ENCODE assay signal across 8 cellular contexts in genomic region chr4:76687730-76688441, GRCh38.
A peak's percentile ranks its signal among the peaks of the same experiment; 100 is the strongest.
DNase-seq lines count a peak whose midpoint lies in the region; TF ChIP-seq lines count a peak whose summit lies in the region.

No MANE protein-coding gene starts in this region.

- H3K79me2 ChIP-seq in MM.1S (ENCODE audit: low read length) (peaks cover 44% of the 10 kb centered on the region), SK-N-SH (ENCODE audit: insufficient read depth) (peaks cover 66% of the 10 kb centered on the region)

- H3K4me1 Mint-ChIP-seq in activated CD4-positive, alpha-beta T cell treated with anti-CD3 and anti-CD28 coated beads, Interleukin-2, amount 10 ng/mL, durations not matched to agents 24 days and 14 days: peaks cover 11% of the 10 kb centered on the region

- POLR2A ChIA-PET in SK-N-SH (lab: Yijun Ruan, JAX): interaction anchor here (2.8 kb wide), 1 partner anchor 107 kb away, joined by 16 read pairs; no protein-coding TSS in a partner anchor

- H3K4me2 ChIP-seq in BLaER1 (peak overlapping the region; percentile 88), MM.1S (ENCODE audit: low read depth, low read length) (peak overlapping the region; percentile 67), SK-N-SH (peak overlapping the region; percentile 91)

- no peaks in the 10 kb centered on the region for H3K27me3 ChIP-seq in BLaER1
- no peaks in the 10 kb centered on the region for H3K27me3 ChIP-seq in MM.1S (replicated peaks; ENCODE audit: insufficient read depth, low read length)
- H3K27me3 ChIP-seq in SK-N-SH (ENCODE audit: insufficient read depth): no peaks in the 10 kb centered on the region
- H3K27me3 ChIP-seq in H7 (ENCODE audit: control insufficient read depth, insufficient read depth, low read length): no peaks in the 10 kb centered on the region

- intact Hi-C loops in activated CD4-positive, alpha-beta T cell treated with anti-CD3 and anti-CD28 coated beads, Interleukin-2, amount 10 ng/mL, durations not matched to agents 24 days and 14 days (cut with micrococcal nuclease): no loop called here

- H3K27ac ChIP-seq in BLaER1: peak overlapping the region; percentile 98
- H3K27ac ChIP-seq in MM.1S (ENCODE audit: low read length): peak overlapping the region; percentile 98
- H3K27ac ChIP-seq in SK-N-SH (ENCODE audit: low read depth in 2 of 2, low read length in 1 of 2): peak overlapping the region; percentile 78 to 99

- H3K9ac ChIP-seq in BLaER1 (peak overlapping the region; percentile 97), MM.1S (ENCODE audit: low read length) (peak overlapping the region; percentile 96), SK-N-SH (peak overlapping the region; percentile 92)

- H4K20me1 ChIP-seq in BLaER1 (no peaks in the 10 kb centered on the region), MM.1S (ENCODE audit: insufficient read depth, low read length) (no peaks in the 10 kb centered on the region), SK-N-SH (ENCODE audit: insufficient read depth) (no peaks in the 10 kb centered on the region)

- TF ChIP-seq RAD21 in SK-N-SH (IDR thresholded peaks at IDR 0.05; ENCODE audit: low read length): peak; percentile 23; the same call in 1 of the 2 replicates

- DNase-seq in MM.1S (peak; percentile 60), SK-N-SH (peak; percentile 52), kidney glomerular epithelial cell (lab: John Stamatoyannopoulos, UW) (peak; percentile 25), activated T-cell treated with anti-CD3 and anti-CD28 coated beads for 4 hours (no peak), H7 (no peak), NCI-H2196 treated with DMSO at 0.1 percent for 48 hours (lab: John Stamatoyannopoulos, UW; ENCODE audit: unreplicated experiment) (no peak)
- DNase-seq in activated CD4-positive, alpha-beta T cell treated with anti-CD3 and anti-CD28 coated beads, Interleukin-2, amount 10 ng/mL, durations not matched to agents 24 days and 14 days: no peak

- H3F3A ChIP-seq in MM.1S (ENCODE audit: insufficient read depth, low read length) (peaks cover 52% of the 10 kb centered on the region), SK-N-SH (replicated peaks; ENCODE audit: insufficient read depth) (peaks cover 15% of the 10 kb centered on the region)

- H3K27ac Mint-ChIP-seq in activated CD4-positive, alpha-beta T cell treated with anti-CD3 and anti-CD28 coated beads, Interleukin-2, amount 10 ng/mL, durations not matched to agents 24 days and 14 days: no peak overlapping the region

- H2AFZ ChIP-seq in MM.1S (ENCODE audit: low read length) (no peak overlapping the region), SK-N-SH (ENCODE audit: low read depth) (0 out of 2 replicates have a peak overlapping the region, but pooled peaks have one; percentile 3)

- no peak for TF ChIP-seq CTCF in MM.1S (IDR thresholded peaks at IDR 0.05; ENCODE audit: low read length)
- no peak for TF ChIP-seq CTCF in SK-N-SH (IDR thresholded peaks at IDR 0.05)

- CTCF ChIA-PET in SK-N-SH (lab: Yijun Ruan, JAX): interaction anchor here (1.2 to 1.4 kb wide), 2 partner anchors 58 to 104 kb away, joined by 4 read pairs; no protein-coding TSS in a partner anchor

- H3K4me3 ChIP-seq in BLaER1 (peak overlapping the region; percentile 84), MM.1S (ENCODE audit: low read length) (peak overlapping the region; percentile 76), SK-N-SH (ENCODE audit: low read depth in 2 of 2, low read length in 1 of 2) (peak overlapping the region; percentile 79 to 81), H7 (ENCODE audit: insufficient read depth, low read depth, low read length) (no peak overlapping the region)

- 0 out of 2 replicates have a peak, but pooled peaks cover 3% of the 10 kb centered on the region for H3K36me3 ChIP-seq in BLaER1
- no peaks in the 10 kb centered on the region for H3K36me3 ChIP-seq in MM.1S (replicated peaks; ENCODE audit: insufficient read depth, low read length)
- H3K36me3 ChIP-seq in SK-N-SH (replicated peaks in 1 of 2; ENCODE audit: control insufficient read depth in 1 of 2, insufficient read depth in 2 of 2, low read length in 1 of 2): peaks cover 3 to 5% of the 10 kb centered on the region in 2 experiments
- H3K36me3 ChIP-seq in H7 (replicated peaks; ENCODE audit: control insufficient read depth, insufficient read depth, low read length): no peaks in the 10 kb centered on the region

- H3K9me3 Mint-ChIP-seq in activated CD4-positive, alpha-beta T cell treated with anti-CD3 and anti-CD28 coated beads, Interleukin-2, amount 10 ng/mL, durations not matched to agents 24 days and 14 days: no peaks in the 10 kb centered on the region

- no peaks in the 10 kb centered on the region for H3K36me3 Mint-ChIP-seq in activated CD4-positive, alpha-beta T cell treated with anti-CD3 and anti-CD28 coated beads, Interleukin-2, amount 10 ng/mL, durations not matched to agents 24 days and 14 days (ENCODE audit: low read depth)

- peak in 1 of 2 experiments; percentile 73; a peak in 1 of 4 replicates for TF ChIP-seq EP300 in SK-N-SH (IDR thresholded peaks at IDR 0.05; ENCODE audit: borderline replicate concordance in 1 of 2, low read depth in 1 of 2, low read length in 1 of 2)

- no peaks in the 10 kb centered on the region for H3K9me3 ChIP-seq in BLaER1
- no peaks in the 10 kb centered on the region for H3K9me3 ChIP-seq in MM.1S (replicated peaks; ENCODE audit: insufficient read depth, low read length)
- no peaks in the 10 kb centered on the region for H3K9me3 ChIP-seq in SK-N-SH

- H3K9me2 ChIP-seq in MM.1S (replicated peaks; ENCODE audit: insufficient read depth, low read length) (no peaks in the 10 kb centered on the region), SK-N-SH (no peaks in the 10 kb centered on the region)

- peaks cover 72% of the 10 kb centered on the region for H3K27me3 Mint-ChIP-seq in activated CD4-positive, alpha-beta T cell treated with anti-CD3 and anti-CD28 coated beads, Interleukin-2, amount 10 ng/mL, durations not matched to agents 24 days and 14 days

- no peak overlapping the region for H3K4me3 Mint-ChIP-seq in activated CD4-positive, alpha-beta T cell treated with anti-CD3 and anti-CD28 coated beads, Interleukin-2, amount 10 ng/mL, durations not matched to agents 24 days and 14 days

- 74% methylated on average over 5 of the region's 5 CpGs for WGBS in SK-N-SH (ENCODE audit: low lambda C conversion rate)

- H3K4me1 ChIP-seq in BLaER1: peaks cover 52% of the 10 kb centered on the region
- H3K4me1 ChIP-seq in MM.1S (ENCODE audit: low read length): peaks cover 27% of the 10 kb centered on the region
- peaks cover 12 to 28% of the 10 kb centered on the region in 2 experiments for H3K4me1 ChIP-seq in SK-N-SH (ENCODE audit: control insufficient read depth in 1 of 2, insufficient read depth in 2 of 2, low read depth in 1 of 2, low read length in 1 of 2)

TF ChIP-seq in SK-N-SH, 30 proteins besides CTCF, POLR2A, EP300 and RAD21:
- TF ChIP-seq CHD2 (IDR thresholded peaks at IDR 0.05; ENCODE audit: low read length, partially characterized antibody): no peak
- TF ChIP-seq MXI1 (IDR thresholded peaks at IDR 0.05; ENCODE audit: low read depth, low read length): peak; percentile 44
- TF ChIP-seq RCOR1 (IDR thresholded peaks at IDR 0.05; ENCODE audit: low read length): peak; percentile 70; the same call in 1 of the 2 replicates
- TF ChIP-seq GATA2 (CRISPR knock-in tag; IDR thresholded peaks at IDR 0.05): peak; percentile 86
- TF ChIP-seq FOXJ3 (CRISPR knock-in tag; IDR thresholded peaks at IDR 0.05): peak; percentile 77; the same call in 1 of the 2 replicates
- TF ChIP-seq YY1 (IDR thresholded peaks at IDR 0.05; ENCODE audit: low read depth): no peak

Comparison
In these comparisons a context has a peak if more than half of its experiments do, and no peak if none do; other contexts are left out.
1. DNase-seq: peak in MM.1S (single experiment), SK-N-SH (single experiment) and kidney glomerular epithelial cell (single experiment); none in activated T-cell treated with anti-CD3 and anti-CD28 coated beads for 4 hours (single experiment), H7 (single experiment), NCI-H2196 treated with DMSO at 0.1 percent for 48 hours (single experiment) and activated CD4-positive, alpha-beta T cell treated with anti-CD3 and anti-CD28 coated beads, Interleukin-2, amount 10 ng/mL, durations not matched to agents 24 days and 14 days (single experiment).
2. Peak in every context shown above with its lines, with median percentiles within 50 percentile points of each other: H3K27ac ChIP-seq, H3K4me2 ChIP-seq and H3K9ac ChIP-seq.